2 cellular contexts compared by ENCODE assay signal in the genomic region with DNA sequence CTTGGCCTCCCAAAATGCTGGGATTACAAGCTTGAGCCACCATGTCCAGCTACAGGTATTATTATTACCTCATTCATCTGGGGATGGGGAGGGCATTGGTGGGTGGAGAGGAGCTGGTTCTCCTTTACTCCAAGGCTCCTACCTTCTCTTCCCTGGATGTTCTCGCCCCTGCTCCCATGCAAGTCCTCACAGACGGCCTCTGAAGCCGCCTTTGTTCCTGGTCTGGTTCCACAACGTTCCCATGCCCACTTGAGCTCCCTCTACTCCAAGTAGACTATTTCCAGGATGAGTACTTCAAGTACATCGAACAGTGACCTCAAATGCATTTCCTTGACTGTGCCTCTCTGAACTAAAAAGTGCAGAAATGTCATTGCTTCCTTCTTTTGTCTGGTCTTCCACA.
TF ChIP-seq lines count a peak whose summit lies in the region.

No MANE protein-coding gene starts in this region.

TF ChIP-seq in HCT116, 20 proteins besides CTCF, POLR2A, EP300 and RAD21 (continued from another document):
- TF ChIP-seq, protein P1, sequence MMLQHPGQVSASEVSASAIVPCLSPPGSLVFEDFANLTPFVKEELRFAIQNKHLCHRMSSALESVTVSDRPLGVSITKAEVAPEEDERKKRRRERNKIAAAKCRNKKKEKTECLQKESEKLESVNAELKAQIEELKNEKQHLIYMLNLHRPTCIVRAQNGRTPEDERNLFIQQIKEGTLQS (IDR thresholded peaks at IDR 0.05): no peak
TF ChIP-seq in HCT116: peak in this region for 0.

TF ChIP-seq in endothelial cell of umbilical vein, 7 proteins besides CTCF, POLR2A, EP300 and RAD21 (continued from another document):
- TF ChIP-seq EZH2 (IDR thresholded peaks at IDR 0.05; ENCODE audit: borderline replicate concordance, low read depth, low read length, severe bottlenecking): no peak
- no peak for TF ChIP-seq POLR2AphosphoS5 (IDR thresholded peaks at IDR 0.05; ENCODE audit: insufficient read depth, low read depth, low read length)
- TF ChIP-seq FOS (IDR thresholded peaks at IDR 0.05; ENCODE audit: borderline replicate concordance, insufficient read depth, low read length): no peak
- no peak for TF ChIP-seq MYC (IDR thresholded peaks at IDR 0.05; ENCODE audit: low read depth, low read length)
- no peak for TF ChIP-seq JUN (IDR thresholded peaks at IDR 0.05; ENCODE audit: borderline replicate concordance, insufficient read depth, insufficient read length, low read depth)
- no peak for TF ChIP-seq MAX (IDR thresholded peaks at IDR 0.05; ENCODE audit: insufficient read depth, insufficient read length)
